In genomic region chr20:8656335-8656734, GRCh38 we compare ENCODE assay signal across 23 cellular contexts.
DNase-seq lines count a peak whose midpoint lies in the region; ATAC-seq and TF ChIP-seq lines count a peak whose summit lies in the region.
"Had no signal": no experiment of that assay in that cellular context is flagged by ENCODE, and none has a peak within 500 bp of the region (broad histone marks: within the 10 kb centered on the region; RNA-seq: fewer than 3 reads in every experiment).

No MANE protein-coding gene starts in this region.

- no peak overlapping the region for H3K9ac ChIP-seq in subcutaneous abdominal adipose tissue (ENCODE audit: low read length in 5 of 5)

- H3K27me3 ChIP-seq in heart right ventricle (no peaks in the 10 kb centered on the region), right atrium auricular region (no peaks in the 10 kb centered on the region), subcutaneous abdominal adipose tissue (ENCODE audit: control insufficient read depth in 5 of 5, insufficient read depth in 4 of 5, low read length in 5 of 5) (no peaks in the 10 kb centered on the region)
- H3K27me3 ChIP-seq: MG63, SJSA1, suprapubic skin, vagina had no signal

- H3K4me3 Mint-ChIP-seq in natural killer cell treated with Interleukin-12 subunit alpha and Interleukin-12 subunit beta and Interleukin-15 and Interleukin-18, amount 100 ng/mL, for 72 hours: no peak overlapping the region
- H3K4me3 Mint-ChIP-seq: activated naive CD8-positive, alpha-beta T cell; activated T-helper 1 cell treated with anti-CD3 and anti-CD28 coated beads, Interleukin-12 subunit alpha, Interleukin-12 subunit beta, Interleukin-2, Interleukin-4 antibody, amounts not matched to agents 30 ng/mL and 10 ng/mL and 1 ng/mL, durations not matched to agents 14 hours and 24 hours and 36 hours; brain; dendritic cell treated with granulocyte-macrophage colony-stimulating factor and Interleukin-4, amounts not matched to agents 40 ng/mL and 50 ng/mL, for 4 days; IgD-negative memory B cell had no signal

- peaks cover 0 to 3% of the 10 kb centered on the region in 2 donors for H3K4me1 Mint-ChIP-seq in natural killer cell treated with Interleukin-12 subunit alpha and Interleukin-12 subunit beta and Interleukin-15 and Interleukin-18, amount 100 ng/mL, for 72 hours (ENCODE audit: low read depth in 2 of 2)
- H3K4me1 Mint-ChIP-seq: IgD-negative memory B cell had no signal

- H3K36me3 Mint-ChIP-seq in natural killer cell treated with Interleukin-12 subunit alpha and Interleukin-12 subunit beta and Interleukin-15 and Interleukin-18, amount 100 ng/mL, for 72 hours: no peaks in the 10 kb centered on the region
- H3K36me3 Mint-ChIP-seq: activated naive CD8-positive, alpha-beta T cell; IgD-negative memory B cell had no signal

- H3K36me3 ChIP-seq in heart right ventricle: no peaks in the 10 kb centered on the region
- no peaks in the 10 kb centered on the region for H3K36me3 ChIP-seq in right atrium auricular region
- H3K36me3 ChIP-seq in subcutaneous abdominal adipose tissue (ENCODE audit: control insufficient read depth in 5 of 5, insufficient read depth in 5 of 5, low read length in 5 of 5): no peaks in the 10 kb centered on the region
- H3K36me3 ChIP-seq: MG63, SJSA1, suprapubic skin, vagina had no signal

- peak overlapping the region in 7 of 10 donors; percentile 28 to 76 (median 54) for H3K27ac ChIP-seq in heart right ventricle
- H3K27ac ChIP-seq in right atrium auricular region: no peak overlapping the region
- peak overlapping the region; percentile 43 for H3K27ac ChIP-seq in subcutaneous abdominal adipose tissue (ENCODE audit: low read depth, low read length)
- H3K27ac ChIP-seq: epithelial cell of prostate, HL-60, SJSA1, suprapubic skin, vagina had no signal

- H3K9me3 ChIP-seq in heart right ventricle (no peaks in the 10 kb centered on the region), right atrium auricular region (no peaks in the 10 kb centered on the region), subcutaneous abdominal adipose tissue (ENCODE audit: control insufficient read depth in 5 of 5, low read length in 5 of 5) (no peaks in the 10 kb centered on the region)
- H3K9me3 ChIP-seq: MG63, SJSA1, suprapubic skin, vagina had no signal

- H3K27ac Mint-ChIP-seq in natural killer cell treated with Interleukin-12 subunit alpha and Interleukin-12 subunit beta and Interleukin-15 and Interleukin-18, amount 100 ng/mL, for 72 hours: no peak overlapping the region
- H3K27ac Mint-ChIP-seq: activated naive CD8-positive, alpha-beta T cell; activated T-helper 1 cell treated with anti-CD3 and anti-CD28 coated beads, Interleukin-12 subunit alpha, Interleukin-12 subunit beta, Interleukin-2, Interleukin-4 antibody, amounts not matched to agents 30 ng/mL and 10 ng/mL and 1 ng/mL, durations not matched to agents 14 hours and 24 hours and 36 hours; brain; dendritic cell treated with granulocyte-macrophage colony-stimulating factor and Interleukin-4, amounts not matched to agents 40 ng/mL and 50 ng/mL, for 4 days; IgD-negative memory B cell had no signal

- DNase-seq in heart right ventricle (peak in 1 of 2 donors; percentile 73), right atrium auricular region (ENCODE audit: low spot score) (no peak), NCI-H748 (lab: John Stamatoyannopoulos, UW; ENCODE audit: unreplicated experiment) (peak; percentile 81), fibroblast of pulmonary artery (ENCODE audit: low read depth) (peak; percentile 73), pons (ENCODE audit: low spot score) (no peak)
- DNase-seq in activated effector memory CD4-positive, alpha-beta T cell treated with Interleukin-2 at 50 U/mL for 16 hours: no peak
- no peak for DNase-seq in natural killer cell treated with Interleukin-12 subunit alpha and Interleukin-12 subunit beta and Interleukin-15 and Interleukin-18, amount 100 ng/mL, for 72 hours (ENCODE audit: low spot score)
- DNase-seq: activated CD4-positive, CD25-positive, alpha-beta regulatory T cell treated with anti-CD3 and anti-CD28 coated beads, Interleukin-2, amount 50 U/mL, for 72 hours; foreskin melanocyte; MG63; NCI-H69; retina had no signal

- no peak overlapping the region for H3K4me3 ChIP-seq in heart right ventricle
- no peak overlapping the region for H3K4me3 ChIP-seq in right atrium auricular region
- H3K4me3 ChIP-seq in fibroblast of pulmonary artery (replicated peaks; ENCODE audit: low read depth, low read length): no peak overlapping the region
- H3K4me3 ChIP-seq in subcutaneous abdominal adipose tissue (ENCODE audit: low read depth in 1 of 5, low read length in 5 of 5): no peak overlapping the region
- H3K4me3 ChIP-seq: MG63, SJSA1, suprapubic skin, vagina had no signal

- peak in 7 of 8 donors; percentile 38 to 87 (median 54) for ATAC-seq in heart right ventricle
- no peak for ATAC-seq in natural killer cell treated with Interleukin-12 subunit alpha and Interleukin-12 subunit beta and Interleukin-15 and Interleukin-18, amount 100 ng/mL, for 72 hours

- WGBS in heart right ventricle, 2 donors: 66 to 74% methylated on average over 1 of the region's 1 CpG

- intact Hi-C loops in heart right ventricle (cut with DNase I): loop anchor here in 3 of 10 donors (2.0 to 10.0 kb wide), 3 partner anchors 52 to 114 kb away; no protein-coding TSS in a partner anchor

- peaks cover 0 to 50% (median 13%) of the 10 kb centered on the region in 9 donors for H3K4me1 ChIP-seq in heart right ventricle
- peaks cover 0 to 7% of the 10 kb centered on the region in 2 donors for H3K4me1 ChIP-seq in right atrium auricular region
- H3K4me1 ChIP-seq in subcutaneous abdominal adipose tissue (ENCODE audit: control insufficient read depth in 5 of 5, insufficient read depth in 5 of 5, low read length in 5 of 5): peaks cover 0 to 18% (median 0%) of the 10 kb centered on the region in 5 donors
- H3K4me1 ChIP-seq: suprapubic skin, vagina had no signal

- H3K9me3 Mint-ChIP-seq in natural killer cell treated with Interleukin-12 subunit alpha and Interleukin-12 subunit beta and Interleukin-15 and Interleukin-18, amount 100 ng/mL, for 72 hours: no peaks in the 10 kb centered on the region
- H3K9me3 Mint-ChIP-seq: activated T-helper 1 cell treated with anti-CD3 and anti-CD28 coated beads, Interleukin-12 subunit alpha, Interleukin-12 subunit beta, Interleukin-2, Interleukin-4 antibody, amounts not matched to agents 30 ng/mL and 10 ng/mL and 1 ng/mL, durations not matched to agents 14 hours and 24 hours and 36 hours; brain; dendritic cell treated with granulocyte-macrophage colony-stimulating factor and Interleukin-4, amounts not matched to agents 40 ng/mL and 50 ng/mL, for 4 days; IgD-negative memory B cell had no signal

- TF ChIP-seq CTCF in heart right ventricle (IDR thresholded peaks at IDR 0.05) (no peak), right atrium auricular region (IDR thresholded peaks at IDR 0.05) (no peak), fibroblast of pulmonary artery (IDR thresholded peaks at IDR 0.05; ENCODE audit: low read length, missing control alignments) (no peak)

- H3K27me3 Mint-ChIP-seq in natural killer cell treated with Interleukin-12 subunit alpha and Interleukin-12 subunit beta and Interleukin-15 and Interleukin-18, amount 100 ng/mL, for 72 hours: no peaks in the 10 kb centered on the region
- H3K27me3 Mint-ChIP-seq: activated naive CD8-positive, alpha-beta T cell; brain; dendritic cell treated with granulocyte-macrophage colony-stimulating factor and Interleukin-4, amounts not matched to agents 40 ng/mL and 50 ng/mL, for 4 days; IgD-negative memory B cell had no signal

Comparison
In these comparisons a context has a peak if more than half of its experiments do, and no peak if none do; other contexts are left out.
1. H3K27ac ChIP-seq: peak in heart right ventricle (7 of 10) and subcutaneous abdominal adipose tissue (single experiment); none in right atrium auricular region (0 of 2).
2. ATAC-seq: peak in heart right ventricle (7 of 8); none in natural killer cell treated with Interleukin-12 subunit alpha and Interleukin-12 subunit beta and Interleukin-15 and Interleukin-18, amount 100 ng/mL, for 72 hours (0 of 2).
3. DNase-seq: peak in NCI-H748 (single experiment) and fibroblast of pulmonary artery (single experiment); none in right atrium auricular region (single experiment), pons (single experiment), activated effector memory CD4-positive, alpha-beta T cell treated with Interleukin-2 at 50 U/mL for 16 hours (single experiment) and natural killer cell treated with Interleukin-12 subunit alpha and Interleukin-12 subunit beta and Interleukin-15 and Interleukin-18, amount 100 ng/mL, for 72 hours (single experiment).